ENCODE assay signal across 1 cellular context in the genomic region with DNA sequence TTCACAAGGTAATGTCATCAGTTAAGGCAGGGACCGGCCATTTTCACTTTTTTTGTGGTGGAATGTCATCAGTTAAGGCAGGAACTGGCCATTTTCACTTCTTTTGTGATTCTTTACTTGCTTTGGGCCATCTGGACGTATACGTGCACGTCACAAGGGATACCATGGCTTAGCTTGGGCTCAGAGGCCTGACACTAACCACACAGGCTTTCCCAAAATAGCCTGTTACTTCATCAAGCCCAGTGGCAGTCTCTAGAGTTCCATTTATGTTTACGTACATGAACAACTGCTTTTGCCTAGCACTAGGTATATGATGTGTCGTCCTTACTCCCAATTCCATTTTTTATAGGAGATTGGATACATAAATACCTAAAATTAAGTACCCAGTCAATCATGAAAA.
TF ChIP-seq lines count a peak whose summit lies in the region.

No MANE protein-coding gene starts in this region.

TF ChIP-seq in GM23338, 12 proteins besides CTCF, POLR2A, EP300 and RAD21 (continued from another document):
- TF ChIP-seq, protein P1, sequence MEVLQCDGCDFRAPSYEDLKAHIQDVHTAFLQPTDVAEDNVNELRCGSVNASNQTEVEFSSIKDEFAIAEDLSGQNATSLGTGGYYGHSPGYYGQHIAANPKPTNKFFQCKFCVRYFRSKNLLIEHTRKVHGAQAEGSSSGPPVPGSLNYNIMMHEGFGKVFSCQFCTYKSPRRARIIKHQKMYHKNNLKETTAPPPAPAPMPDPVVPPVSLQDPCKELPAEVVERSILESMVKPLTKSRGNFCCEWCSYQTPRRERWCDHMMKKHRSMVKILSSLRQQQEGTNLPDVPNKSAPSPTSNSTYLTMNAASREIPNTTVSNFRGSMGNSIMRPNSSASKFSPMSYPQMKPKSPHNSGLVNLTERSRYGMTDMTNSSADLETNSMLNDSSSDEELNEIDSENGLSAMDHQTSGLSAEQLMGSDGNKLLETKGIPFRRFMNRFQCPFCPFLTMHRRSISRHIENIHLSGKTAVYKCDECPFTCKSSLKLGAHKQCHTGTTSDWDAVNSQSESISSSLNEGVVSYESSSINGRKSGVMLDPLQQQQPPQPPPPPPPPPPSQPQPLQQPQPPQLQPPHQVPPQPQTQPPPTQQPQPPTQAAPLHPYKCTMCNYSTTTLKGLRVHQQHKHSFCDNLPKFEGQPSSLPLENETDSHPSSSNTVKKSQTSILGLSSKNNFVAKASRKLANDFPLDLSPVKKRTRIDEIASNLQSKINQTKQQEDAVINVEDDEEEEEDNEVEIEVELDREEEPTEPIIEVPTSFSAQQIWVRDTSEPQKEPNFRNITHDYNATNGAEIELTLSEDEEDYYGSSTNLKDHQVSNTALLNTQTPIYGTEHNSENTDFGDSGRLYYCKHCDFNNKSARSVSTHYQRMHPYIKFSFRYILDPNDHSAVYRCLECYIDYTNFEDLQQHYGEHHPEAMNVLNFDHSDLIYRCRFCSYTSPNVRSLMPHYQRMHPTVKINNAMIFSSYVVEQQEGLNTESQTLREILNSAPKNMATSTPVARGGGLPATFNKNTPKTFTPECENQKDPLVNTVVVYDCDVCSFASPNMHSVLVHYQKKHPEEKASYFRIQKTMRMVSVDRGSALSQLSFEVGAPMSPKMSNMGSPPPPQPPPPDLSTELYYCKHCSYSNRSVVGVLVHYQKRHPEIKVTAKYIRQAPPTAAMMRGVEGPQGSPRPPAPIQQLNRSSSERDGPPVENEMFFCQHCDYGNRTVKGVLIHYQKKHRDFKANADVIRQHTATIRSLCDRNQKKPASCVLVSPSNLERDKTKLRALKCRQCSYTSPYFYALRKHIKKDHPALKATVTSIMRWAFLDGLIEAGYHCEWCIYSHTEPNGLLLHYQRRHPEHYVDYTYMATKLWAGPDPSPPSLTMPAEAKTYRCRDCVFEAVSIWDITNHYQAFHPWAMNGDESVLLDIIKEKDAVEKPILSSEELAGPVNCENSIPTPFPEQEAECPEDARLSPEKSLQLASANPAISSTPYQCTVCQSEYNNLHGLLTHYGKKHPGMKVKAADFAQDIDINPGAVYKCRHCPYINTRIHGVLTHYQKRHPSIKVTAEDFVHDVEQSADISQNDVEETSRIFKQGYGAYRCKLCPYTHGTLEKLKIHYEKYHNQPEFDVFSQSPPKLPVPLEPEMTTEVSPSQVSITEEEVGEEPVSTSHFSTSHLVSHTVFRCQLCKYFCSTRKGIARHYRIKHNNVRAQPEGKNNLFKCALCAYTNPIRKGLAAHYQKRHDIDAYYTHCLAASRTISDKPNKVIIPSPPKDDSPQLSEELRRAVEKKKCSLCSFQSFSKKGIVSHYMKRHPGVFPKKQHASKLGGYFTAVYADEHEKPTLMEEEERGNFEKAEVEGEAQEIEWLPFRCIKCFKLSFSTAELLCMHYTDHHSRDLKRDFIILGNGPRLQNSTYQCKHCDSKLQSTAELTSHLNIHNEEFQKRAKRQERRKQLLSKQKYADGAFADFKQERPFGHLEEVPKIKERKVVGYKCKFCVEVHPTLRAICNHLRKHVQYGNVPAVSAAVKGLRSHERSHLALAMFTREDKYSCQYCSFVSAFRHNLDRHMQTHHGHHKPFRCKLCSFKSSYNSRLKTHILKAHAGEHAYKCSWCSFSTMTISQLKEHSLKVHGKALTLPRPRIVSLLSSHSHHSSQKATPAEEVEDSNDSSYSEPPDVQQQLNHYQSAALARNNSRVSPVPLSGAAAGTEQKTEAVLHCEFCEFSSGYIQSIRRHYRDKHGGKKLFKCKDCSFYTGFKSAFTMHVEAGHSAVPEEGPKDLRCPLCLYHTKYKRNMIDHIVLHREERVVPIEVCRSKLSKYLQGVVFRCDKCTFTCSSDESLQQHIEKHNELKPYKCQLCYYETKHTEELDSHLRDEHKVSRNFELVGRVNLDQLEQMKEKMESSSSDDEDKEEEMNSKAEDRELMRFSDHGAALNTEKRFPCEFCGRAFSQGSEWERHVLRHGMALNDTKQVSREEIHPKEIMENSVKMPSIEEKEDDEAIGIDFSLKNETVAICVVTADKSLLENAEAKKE (CRISPR knock-in tag; IDR thresholded peaks at IDR 0.05), result no peak
- no peak for TF ChIP-seq EZH2 (IDR thresholded peaks at IDR 0.05; ENCODE audit: low read depth, unreplicated experiment)
- TF ChIP-seq POLR2AphosphoS5 (IDR thresholded peaks at IDR 0.05; ENCODE audit: low read depth), result no peak
- TF ChIP-seq ZNF114 (CRISPR knock-in tag; IDR thresholded peaks at IDR 0.05), result no peak
TF ChIP-seq in GM23338: peak in this region for 0.
